In the genomic region with DNA sequence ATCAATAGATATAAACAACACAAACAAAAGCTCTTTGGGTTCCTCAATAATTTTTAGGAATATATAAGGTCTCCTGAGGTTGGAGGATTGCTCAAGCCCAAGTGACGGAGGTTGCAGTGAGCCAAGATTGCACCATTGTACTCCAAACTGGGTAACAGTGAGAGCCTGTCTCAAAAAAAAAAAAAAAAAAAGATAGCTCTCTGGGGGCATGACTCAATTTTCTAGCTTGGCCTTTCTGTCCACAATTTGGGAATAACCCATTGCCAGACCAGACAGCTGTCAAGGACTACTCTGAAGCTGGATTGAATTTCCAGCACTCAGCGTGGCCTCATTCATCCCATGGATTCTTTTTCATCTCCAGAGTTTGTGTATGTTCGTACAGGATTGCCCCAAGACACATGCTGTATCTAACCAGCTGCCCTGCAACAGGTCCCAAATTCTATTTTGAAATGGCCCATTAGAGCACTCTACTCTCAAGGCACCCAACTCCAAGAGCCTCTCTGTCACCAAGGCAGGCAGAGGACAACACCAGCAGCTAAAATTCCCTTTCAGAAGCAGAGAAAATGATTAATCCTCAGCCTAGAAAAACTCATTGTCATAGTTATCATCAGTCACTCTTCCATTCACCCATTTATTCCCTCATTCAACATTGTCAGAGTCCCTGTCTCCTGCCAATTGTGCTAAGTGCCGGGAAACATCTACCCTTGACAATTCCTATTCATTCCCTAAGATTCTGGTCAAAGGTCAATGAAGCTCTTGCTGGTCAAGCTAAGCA, we compare ENCODE assay signal across 7 cellular contexts. TPM values are rescaled to one million over a fixed set of nuclear protein-coding genes. Genes with fewer than 3 reads are reported as not detected.
A peak's percentile ranks its signal among the peaks of the same experiment; 100 is the strongest.
DNase-seq lines count a peak whose midpoint lies in the region; ATAC-seq and TF ChIP-seq lines count a peak whose summit lies in the region.
"Had no signal": no experiment of that assay in that cellular context is flagged by ENCODE, and none has a peak within 500 bp of the region (broad histone marks: within the 10 kb centered on the region; RNA-seq: fewer than 3 reads in every experiment).

No MANE protein-coding gene starts in this region.

- intact Hi-C loops in spleen (cut with DNase I; ENCODE audit: low total_unique reads) = no loop called here

- WGBS in spleen, 5 donors = 63 to 86% (median 73%) methylated on average over 4 of the region's 4 CpGs

- no peaks in the 10 kb centered on the region for H3K27me3 ChIP-seq in spleen (replicated peaks in 1 of 7)

- H3K27ac ChIP-seq in spleen = peak overlapping the region; percentile 14 to 82 (median 67)

- H3K9me3 ChIP-seq in spleen = no peaks in the 10 kb centered on the region

- H3K36me3 ChIP-seq in spleen = peaks cover 0 to 38% (median 4%) of the 10 kb centered on the region in 6 donors

- no peak overlapping the region for H3K4me3 ChIP-seq in spleen

- DNase-seq in NCI-H446 treated with DMSO at 0.1 percent for 48 hours (lab: John Stamatoyannopoulos, UW) (peak; percentile 7), spleen (no peak), NCI-H1417 treated with DMSO at 0.1 percent for 48 hours (lab: John Stamatoyannopoulos, UW) (no peak)
- no peak for DNase-seq in activated CD4-positive, alpha-beta T cell treated with anti-CD3 and anti-CD28 coated beads, Interleukin-2, amount 50 U/mL, for 1 hour
- DNase-seq: effector memory CD4-positive, alpha-beta T cell had no signal

- no peak for TF ChIP-seq POLR2A in spleen (IDR thresholded peaks at IDR 0.05)

- TF ChIP-seq CTCF in spleen (IDR thresholded peaks at IDR 0.05 in 8 of 11, conservative IDR thresholded peaks at IDR 0.05 in 3 of 11) = no peak

- ATAC-seq in esophagus mucosa (peak; percentile 21), HG02870 (IDR thresholded peaks at IDR 0.05; ENCODE audit: unreplicated experiment) (no peak)

- H3K4me1 ChIP-seq in spleen = peaks cover 10 to 93% (median 44%) of the 10 kb centered on the region in 6 donors

RNA-seq across cellular contexts. Expression of a gene that starts 8.7 kb away (rescaled TPM):
- total RNA-seq in esophagus mucosa = 31.6 TPM
- total RNA-seq in spleen = 100 to 1,000 TPM in 5 of 7 donors, 10 to 100 TPM in 2; 86.9 to 155 (median 116) TPM
- 100 to 1,000 TPM; 145 to 364 (median 348) TPM for polyA plus RNA-seq in spleen

RNA-seq across cellular contexts. Expression of a gene that starts 28.9 kb away (rescaled TPM):
- total RNA-seq in esophagus mucosa (64.2 TPM), spleen (100 to 1,000 TPM in 2 of 7 donors, 10 to 100 TPM in 5; 68.9 to 126 (median 91.8) TPM)
- polyA plus RNA-seq in spleen = 10 to 100 TPM; 68.9 to 99.4 (median 92.9) TPM

RNA-seq across cellular contexts. Expression of a gene that starts 36.0 kb away (rescaled TPM):
- total RNA-seq in esophagus mucosa (3.3 TPM), spleen (100 to 1,000 TPM; 111 to 231 (median 149) TPM)
- 100 to 1,000 TPM in 1 of 3 donors, 10 to 100 TPM in 2; 69.9 to 144 (median 98.4) TPM for polyA plus RNA-seq in spleen

RNA-seq across cellular contexts. Expression of a gene that starts 46.3 kb away (rescaled TPM):
- total RNA-seq in esophagus mucosa (116 TPM), spleen (100 to 1,000 TPM in 4 of 7 donors, 10 to 100 TPM in 3; 72.0 to 126 (median 110) TPM)
- polyA plus RNA-seq in spleen = 10 to 100 TPM; 52.6 to 96.9 (median 91.9) TPM

RNA-seq across cellular contexts. Expression of a gene that starts 48.3 kb away (rescaled TPM):
- total RNA-seq in esophagus mucosa (23.0 TPM), spleen (100 to 1,000 TPM in 3 of 7 donors, 10 to 100 TPM in 4; 44.8 to 220 (median 86.4) TPM)
- polyA plus RNA-seq in spleen = 100 to 1,000 TPM in 1 of 3 donors, 10 to 100 TPM in 2; 42.5 to 125 (median 59.2) TPM

Comparison
In these comparisons a context has a peak if more than half of its experiments do, and no peak if none do; other contexts are left out.
1. RNA of a gene that starts 36.0 kb away (total RNA-seq): 111 to 231 TPM in spleen; 3.3 TPM in esophagus mucosa (single experiment); every median in the first group is over 10 times any median in the second.